In the genomic region with DNA sequence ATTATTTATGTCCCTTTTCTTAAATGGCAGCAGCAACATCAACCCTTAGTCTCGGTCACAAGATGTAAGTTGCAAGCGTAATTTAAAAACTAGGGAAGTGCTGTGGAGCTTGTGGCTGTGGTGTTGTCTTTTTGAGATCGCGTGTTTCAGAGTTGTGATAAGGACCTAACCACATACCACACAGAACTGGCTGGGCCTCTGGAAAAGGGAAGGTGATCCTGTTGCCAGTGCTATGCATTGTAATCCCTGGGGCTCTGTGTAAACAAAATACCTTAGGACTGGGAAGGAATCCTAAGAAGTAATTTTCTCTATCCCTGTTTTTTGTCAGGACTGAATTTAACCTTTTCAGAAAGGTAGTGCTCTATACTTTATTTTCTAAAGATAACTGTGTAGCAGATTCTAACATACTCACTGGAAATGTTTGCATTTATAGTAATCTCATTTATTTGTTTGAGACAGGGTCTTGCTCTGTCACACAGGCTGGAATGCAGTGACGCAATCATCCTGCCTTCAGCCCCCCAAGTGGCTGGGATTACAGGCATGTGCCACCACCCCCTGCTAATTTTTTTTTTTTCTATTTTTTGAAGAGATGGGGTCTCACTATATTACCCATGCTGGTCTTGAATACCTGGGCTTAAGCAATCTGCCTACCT, we compare ENCODE assay signal across 11 cellular contexts.
DNase-seq lines count a peak whose midpoint lies in the region; ATAC-seq and TF ChIP-seq lines count a peak whose summit lies in the region.
"Had no signal": no experiment of that assay in that cellular context is flagged by ENCODE, and none has a peak within 500 bp of the region (broad histone marks: within the 10 kb centered on the region; RNA-seq: fewer than 3 reads in every experiment).

No MANE protein-coding gene starts in this region.

- BruUV-seq in Calu3 (replicated peaks; lab: Mats Ljungman, UMichigan) = no TSS peak

- in situ Hi-C loops in KBM-7 (cut with MboI; ENCODE audit: low pct_unique_long_range_greater_than_20kb, low sequenced_read_pairs) = no loop called here

- peak; percentile 99 for ATAC-seq in WTC11

- intact Hi-C loops in activated T-helper 1 cell treated with anti-CD3 and anti-CD28 coated beads, Interleukin-12 subunit alpha, Interleukin-12 subunit beta, Interleukin-2, Interleukin-4 antibody, amounts not matched to agents 30 ng/mL and 10 ng/mL and 1 ng/mL, durations not matched to agents 14 hours and 24 hours and 36 hours (cut with micrococcal nuclease) = no loop called here
- intact Hi-C loops in Calu3 (cut with micrococcal nuclease; ENCODE audit: unreplicated experiment) = no loop called here

- H3K27ac Mint-ChIP-seq in WTC11 (peak overlapping the region; percentile 95), Calu3 (ENCODE audit: unreplicated experiment) (no peak overlapping the region)
- no peak overlapping the region for H3K27ac Mint-ChIP-seq in activated T-helper 1 cell treated with anti-CD3 and anti-CD28 coated beads, Interleukin-12 subunit alpha, Interleukin-12 subunit beta, Interleukin-2, Interleukin-4 antibody, amounts not matched to agents 30 ng/mL and 10 ng/mL and 1 ng/mL, durations not matched to agents 14 hours and 24 hours and 36 hours

- H3K4me1 Mint-ChIP-seq in WTC11 (peaks cover 42% of the 10 kb centered on the region), Calu3 (ENCODE audit: low read depth, unreplicated experiment) (no peaks in the 10 kb centered on the region)
- H3K4me1 Mint-ChIP-seq in activated T-helper 1 cell treated with anti-CD3 and anti-CD28 coated beads, Interleukin-12 subunit alpha, Interleukin-12 subunit beta, Interleukin-2, Interleukin-4 antibody, amounts not matched to agents 30 ng/mL and 10 ng/mL and 1 ng/mL, durations not matched to agents 14 hours and 24 hours and 36 hours (ENCODE audit: low read depth) = peaks cover 14% of the 10 kb centered on the region

- H3K4me3 Mint-ChIP-seq in WTC11 (peak overlapping the region; percentile 41), Calu3 (ENCODE audit: low read depth, unreplicated experiment) (no peak overlapping the region)
- no peak overlapping the region for H3K4me3 Mint-ChIP-seq in activated T-helper 1 cell treated with anti-CD3 and anti-CD28 coated beads, Interleukin-12 subunit alpha, Interleukin-12 subunit beta, Interleukin-2, Interleukin-4 antibody, amounts not matched to agents 30 ng/mL and 10 ng/mL and 1 ng/mL, durations not matched to agents 14 hours and 24 hours and 36 hours

- POLR2A ChIA-PET in WTC11 (lab: Charles Lee) = interaction anchor here (0.7 to 1.0 kb wide), 2 partner anchors 26 to 847 kb away, joined by 3 read pairs; no protein-coding TSS in a partner anchor

- H3K27me3 Mint-ChIP-seq in WTC11 (ENCODE audit: low read depth) = no peaks in the 10 kb centered on the region
- peaks cover 5% of the 10 kb centered on the region for H3K27me3 Mint-ChIP-seq in activated T-helper 1 cell treated with anti-CD3 and anti-CD28 coated beads, Interleukin-12 subunit alpha, Interleukin-12 subunit beta, Interleukin-2, Interleukin-4 antibody, amounts not matched to agents 30 ng/mL and 10 ng/mL and 1 ng/mL, durations not matched to agents 14 hours and 24 hours and 36 hours (ENCODE audit: insufficient read depth)
- no peaks in the 10 kb centered on the region for H3K27me3 Mint-ChIP-seq in Calu3 (ENCODE audit: unreplicated experiment)

- no peaks in the 10 kb centered on the region for H3K9me3 Mint-ChIP-seq in WTC11
- H3K9me3 Mint-ChIP-seq in activated T-helper 1 cell treated with anti-CD3 and anti-CD28 coated beads, Interleukin-12 subunit alpha, Interleukin-12 subunit beta, Interleukin-2, Interleukin-4 antibody, amounts not matched to agents 30 ng/mL and 10 ng/mL and 1 ng/mL, durations not matched to agents 14 hours and 24 hours and 36 hours = no peaks in the 10 kb centered on the region
- H3K9me3 Mint-ChIP-seq in Calu3 (ENCODE audit: low read depth, unreplicated experiment) = no peaks in the 10 kb centered on the region

- DNase-seq in Ammon's horn (ENCODE audit: low spot score) (peak; percentile 54), KBM-7 (peak; percentile 97), WTC11 (ENCODE audit: low spot score) (peak; percentile 54), kidney glomerular epithelial cell (lab: John Stamatoyannopoulos, UW) (peak; percentile 15), Calu3 (no peak), cortex of kidney (lab: John Stamatoyannopoulos, UW) (no peak)
- DNase-seq in activated T-helper 1 cell treated with anti-CD3 and anti-CD28 coated beads, Interleukin-12 subunit alpha, Interleukin-12 subunit beta, Interleukin-2, Interleukin-4 antibody, amounts not matched to agents 30 ng/mL and 10 ng/mL and 1 ng/mL, durations not matched to agents 14 hours and 24 hours and 36 hours (ENCODE audit: low spot score) = no peak
- no peak for DNase-seq in activated CD8-positive, alpha-beta memory T cell treated with anti-CD3 and anti-CD28 coated beads, Interleukin-2, amount 50 U/mL, for 48 hours
- DNase-seq: foreskin fibroblast, NCI-H1092 treated with DMSO at 0.1 percent for 48 hours, posterior cingulate gyrus had no signal

- no peak for TF ChIP-seq CTCF in WTC11 (IDR thresholded peaks at IDR 0.05)
- no peak for TF ChIP-seq CTCF in Calu3 (IDR thresholded peaks at IDR 0.05; ENCODE audit: unreplicated experiment)

- H3K36me3 Mint-ChIP-seq in WTC11 (no peaks in the 10 kb centered on the region), Calu3 (ENCODE audit: insufficient read depth, unreplicated experiment) (no peaks in the 10 kb centered on the region)
- H3K36me3 Mint-ChIP-seq in activated T-helper 1 cell treated with anti-CD3 and anti-CD28 coated beads, Interleukin-12 subunit alpha, Interleukin-12 subunit beta, Interleukin-2, Interleukin-4 antibody, amounts not matched to agents 30 ng/mL and 10 ng/mL and 1 ng/mL, durations not matched to agents 14 hours and 24 hours and 36 hours (ENCODE audit: low read depth) = peaks cover 6% of the 10 kb centered on the region

- CTCF ChIA-PET in WTC11 (lab: Charles Lee) = interaction anchor here (1.5 kb wide), 1 partner anchor 36 kb away, joined by 7 read pairs; no protein-coding TSS in a partner anchor
- CTCF ChIA-PET in Calu3 (lab: Charles Lee) = no interaction called here

TF ChIP-seq in WTC11, 78 proteins besides CTCF, POLR2A, EP300 and RAD21:
- TF ChIP-seq, protein P1, sequence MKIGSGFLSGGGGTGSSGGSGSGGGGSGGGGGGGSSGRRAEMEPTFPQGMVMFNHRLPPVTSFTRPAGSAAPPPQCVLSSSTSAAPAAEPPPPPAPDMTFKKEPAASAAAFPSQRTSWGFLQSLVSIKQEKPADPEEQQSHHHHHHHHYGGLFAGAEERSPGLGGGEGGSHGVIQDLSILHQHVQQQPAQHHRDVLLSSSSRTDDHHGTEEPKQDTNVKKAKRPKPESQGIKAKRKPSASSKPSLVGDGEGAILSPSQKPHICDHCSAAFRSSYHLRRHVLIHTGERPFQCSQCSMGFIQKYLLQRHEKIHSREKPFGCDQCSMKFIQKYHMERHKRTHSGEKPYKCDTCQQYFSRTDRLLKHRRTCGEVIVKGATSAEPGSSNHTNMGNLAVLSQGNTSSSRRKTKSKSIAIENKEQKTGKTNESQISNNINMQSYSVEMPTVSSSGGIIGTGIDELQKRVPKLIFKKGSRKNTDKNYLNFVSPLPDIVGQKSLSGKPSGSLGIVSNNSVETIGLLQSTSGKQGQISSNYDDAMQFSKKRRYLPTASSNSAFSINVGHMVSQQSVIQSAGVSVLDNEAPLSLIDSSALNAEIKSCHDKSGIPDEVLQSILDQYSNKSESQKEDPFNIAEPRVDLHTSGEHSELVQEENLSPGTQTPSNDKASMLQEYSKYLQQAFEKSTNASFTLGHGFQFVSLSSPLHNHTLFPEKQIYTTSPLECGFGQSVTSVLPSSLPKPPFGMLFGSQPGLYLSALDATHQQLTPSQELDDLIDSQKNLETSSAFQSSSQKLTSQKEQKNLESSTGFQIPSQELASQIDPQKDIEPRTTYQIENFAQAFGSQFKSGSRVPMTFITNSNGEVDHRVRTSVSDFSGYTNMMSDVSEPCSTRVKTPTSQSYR (CRISPR knock-in tag; IDR thresholded peaks at IDR 0.05) = no peak
- no peak for TF ChIP-seq SMAD4 (CRISPR knock-in tag; IDR thresholded peaks at IDR 0.05)

Comparison
In these comparisons a context has a peak if more than half of its experiments do, and no peak if none do; other contexts are left out.
1. DNase-seq: peak in Ammon's horn (single experiment), KBM-7 (single experiment), WTC11 (single experiment) and kidney glomerular epithelial cell (single experiment); none in activated T-helper 1 cell treated with anti-CD3 and anti-CD28 coated beads, Interleukin-12 subunit alpha, Interleukin-12 subunit beta, Interleukin-2, Interleukin-4 antibody, amounts not matched to agents 30 ng/mL and 10 ng/mL and 1 ng/mL, durations not matched to agents 14 hours and 24 hours and 36 hours (single experiment), Calu3 (single experiment), cortex of kidney (single experiment) and activated CD8-positive, alpha-beta memory T cell treated with anti-CD3 and anti-CD28 coated beads, Interleukin-2, amount 50 U/mL, for 48 hours (single experiment).